ENCODE assay signal across 25 cellular contexts in genomic region chr4:91840359-91840758, GRCh38.
DNase-seq lines count a peak whose midpoint lies in the region; ATAC-seq and TF ChIP-seq lines count a peak whose summit lies in the region.
"Had no signal": no experiment of that assay in that cellular context is flagged by ENCODE, and none has a peak within 500 bp of the region (broad histone marks: within the 10 kb centered on the region; RNA-seq: fewer than 3 reads in every experiment).

No MANE protein-coding gene starts in this region.

- H3K9me3 ChIP-seq in right lobe of liver (no peaks in the 10 kb centered on the region), sigmoid colon (no peaks in the 10 kb centered on the region)
- H3K9me3 ChIP-seq: BE2C, uterus had no signal

- no peak overlapping the region for H3K27ac Mint-ChIP-seq in osteocyte (ENCODE audit: unreplicated experiment)
- H3K27ac Mint-ChIP-seq: activated CD4-positive, alpha-beta memory T cell treated with anti-CD3 and anti-CD28 coated beads for 36 hours; activated naive CD4-positive, alpha-beta T cell treated with anti-CD3 and anti-CD28 coated beads for 36 hours; naive B cell; T-helper 17 cell had no signal

- no peak for TF ChIP-seq POLR2A in right lobe of liver (IDR thresholded peaks at IDR 0.05)
- TF ChIP-seq POLR2A in sigmoid colon (IDR thresholded peaks at IDR 0.05) = no peak

- H3K4me3 Mint-ChIP-seq in osteocyte (ENCODE audit: unreplicated experiment) = no peak overlapping the region
- H3K4me3 Mint-ChIP-seq: activated CD4-positive, alpha-beta memory T cell treated with anti-CD3 and anti-CD28 coated beads for 36 hours; activated naive CD4-positive, alpha-beta T cell treated with anti-CD3 and anti-CD28 coated beads for 36 hours; naive B cell; T-helper 17 cell had no signal

- H3K27ac ChIP-seq in right lobe of liver (no peak overlapping the region), sigmoid colon (no peak overlapping the region)
- H3K27ac ChIP-seq: epithelial cell of prostate, PC-9, uterus had no signal

- H3K4me1 ChIP-seq in right lobe of liver = no peaks in the 10 kb centered on the region
- H3K4me1 ChIP-seq in sigmoid colon = no peaks in the 10 kb centered on the region
- H3K4me1 ChIP-seq: BE2C, uterus had no signal

- H3K36me3 ChIP-seq in right lobe of liver = no peaks in the 10 kb centered on the region
- H3K36me3 ChIP-seq in sigmoid colon = no peaks in the 10 kb centered on the region
- H3K36me3 ChIP-seq: BE2C, uterus had no signal

- 30% methylated on average over 2 of the region's 2 CpGs for WGBS in right lobe of liver (ENCODE audit: insufficient coverage, low coverage, low lambda C conversion rate, missing lambda C conversion rate)
- 10 to 53% methylated on average over 2 of the region's 2 CpGs for WGBS in sigmoid colon, 2 donors

- H3K9me3 Mint-ChIP-seq in osteocyte (ENCODE audit: unreplicated experiment) = peaks cover 22% of the 10 kb centered on the region
- H3K9me3 Mint-ChIP-seq: activated naive CD4-positive, alpha-beta T cell treated with anti-CD3 and anti-CD28 coated beads for 36 hours had no signal

- H3K36me3 Mint-ChIP-seq in osteocyte (ENCODE audit: unreplicated experiment) = no peaks in the 10 kb centered on the region
- H3K36me3 Mint-ChIP-seq: activated CD4-positive, alpha-beta memory T cell treated with anti-CD3 and anti-CD28 coated beads for 36 hours; naive B cell had no signal

- no peak overlapping the region for H3K4me3 ChIP-seq in right lobe of liver
- H3K4me3 ChIP-seq in sigmoid colon = no peak overlapping the region
- H3K4me3 ChIP-seq: PC-9, uterus had no signal

- TF ChIP-seq CTCF in right lobe of liver (IDR thresholded peaks at IDR 0.05) = no peak
- no peak for TF ChIP-seq CTCF in sigmoid colon (IDR thresholded peaks at IDR 0.05)
- TF ChIP-seq CTCF in osteocyte (IDR thresholded peaks at IDR 0.05) = no peak

- H3K4me1 Mint-ChIP-seq in osteocyte (ENCODE audit: unreplicated experiment) = no peaks in the 10 kb centered on the region
- H3K4me1 Mint-ChIP-seq: naive B cell, T-helper 17 cell had no signal

- no peaks in the 10 kb centered on the region for H3K27me3 Mint-ChIP-seq in osteocyte (ENCODE audit: unreplicated experiment)
- H3K27me3 Mint-ChIP-seq: activated CD4-positive, alpha-beta memory T cell treated with anti-CD3 and anti-CD28 coated beads for 36 hours; naive B cell; T-helper 17 cell had no signal

- intact Hi-C loops in right lobe of liver (cut with DNase I) (no loop called here), sigmoid colon (cut with DNase I) (no loop called here)

- no peak for TF ChIP-seq EP300 in sigmoid colon (IDR thresholded peaks at IDR 0.05)

- peak; percentile 81 to 94 (median 91) for ATAC-seq in right lobe of liver
- ATAC-seq: right cardiac atrium, T-helper 17 cell had no signal

- DNase-seq in NCI-H1694 treated with DMSO at 0.1 percent for 48 hours (lab: John Stamatoyannopoulos, UW) (peak; percentile 5), NCI-H1694 (lab: John Stamatoyannopoulos, UW) (no peak), NCI-H1417 treated with DMSO at 0.1 percent for 48 hours (lab: John Stamatoyannopoulos, UW) (peak; percentile 21), NCI-H748 (lab: John Stamatoyannopoulos, UW; ENCODE audit: unreplicated experiment) (peak; percentile 73), right lobe of liver (no peak), sigmoid colon (no peak), Kasumi-1 (lab: John Stamatoyannopoulos, UW) (no peak), osteocyte (ENCODE audit: extremely low spot score, unreplicated experiment) (no peak)
- DNase-seq: activated CD4-positive, alpha-beta memory T cell treated with anti-CD3 and anti-CD28 coated beads for 36 hours; activated naive CD4-positive, alpha-beta T cell treated with anti-CD3 and anti-CD28 coated beads for 36 hours; activated T-cell treated with anti-CD3 and anti-CD28 coated beads for 4 hours; anterior cingulate cortex; BE2C; Caco-2; caudate nucleus; foreskin melanocyte; HCEC 1CT; mesendoderm; naive B cell; NCI-H774; PC-9; right cardiac atrium; T-helper 17 cell; uterus had no signal

- H3K27me3 ChIP-seq in right lobe of liver (no peaks in the 10 kb centered on the region), sigmoid colon (no peaks in the 10 kb centered on the region)
- H3K27me3 ChIP-seq: BE2C, uterus had no signal

Comparison
In these comparisons a context has a peak if more than half of its experiments do, and no peak if none do; other contexts are left out.
1. DNase-seq: peak in NCI-H1694 treated with DMSO at 0.1 percent for 48 hours (single experiment), NCI-H1417 treated with DMSO at 0.1 percent for 48 hours (single experiment) and NCI-H748 (single experiment); none in NCI-H1694 (single experiment), right lobe of liver (0 of 3), sigmoid colon (single experiment), Kasumi-1 (0 of 2) and osteocyte (single experiment).